Comparison of ENCODE assay signal across 20 cellular contexts in genomic region chr10:34178196-34178595, GRCh38.
"Had no signal": no experiment of that assay in that cellular context is flagged by ENCODE, and none has a peak within 500 bp of the region (broad histone marks: within the 10 kb centered on the region; RNA-seq: fewer than 3 reads in every experiment).

No MANE protein-coding gene starts in this region.

- H3K9me3 Mint-ChIP-seq: dendritic cell treated with granulocyte-macrophage colony-stimulating factor and Interleukin-4, amounts not matched to agents 40 ng/mL and 50 ng/mL, for 4 days; natural killer cell treated with Interleukin-12 subunit alpha and Interleukin-12 subunit beta and Interleukin-15 and Interleukin-18, amount 100 ng/mL, for 72 hours; stimulated activated naive CD8-positive, alpha-beta T cell treated with anti-CD3 and anti-CD28 coated beads, Interleukin-15, amount 100 ng/mL, for 72 hours had no signal

- H3K4me1 Mint-ChIP-seq: stimulated activated naive B cell treated with anti-CD40 and anti-IgM and Interleukin-4, amounts not matched to agents 10 μg/mL and 1 μg/mL and 100 μg/mL, for 72 hours; stimulated activated naive CD8-positive, alpha-beta T cell treated with anti-CD3 and anti-CD28 coated beads, Interleukin-15, amount 100 ng/mL, for 72 hours had no signal

- H3K9me3 ChIP-seq: sigmoid colon, testis, transverse colon had no signal

- H3K4me2 ChIP-seq: hepatocyte had no signal

- H3K27ac ChIP-seq: hepatocyte, sigmoid colon, skin epidermis, testis, transverse colon had no signal

- ATAC-seq: left lobe of liver; natural killer cell treated with Interleukin-12 subunit alpha and Interleukin-12 subunit beta and Interleukin-15 and Interleukin-18, amount 100 ng/mL, for 72 hours; stimulated activated naive B cell treated with anti-CD40 and anti-IgM and Interleukin-4, amounts not matched to agents 10 μg/mL and 1 μg/mL and 100 μg/mL, for 72 hours; stimulated activated naive CD8-positive, alpha-beta T cell treated with anti-CD3 and anti-CD28 coated beads, Interleukin-15, amount 100 ng/mL, for 72 hours had no signal

- H3K4me3 ChIP-seq: hepatocyte, sigmoid colon, skin epidermis, testis, transverse colon had no signal

- H2AFZ ChIP-seq: hepatocyte had no signal

- H3K36me3 ChIP-seq: sigmoid colon, transverse colon had no signal

- H3K27me3 Mint-ChIP-seq: dendritic cell treated with granulocyte-macrophage colony-stimulating factor and Interleukin-4, amounts not matched to agents 40 ng/mL and 50 ng/mL, for 4 days; stimulated activated naive B cell treated with anti-CD40 and anti-IgM and Interleukin-4, amounts not matched to agents 10 μg/mL and 1 μg/mL and 100 μg/mL, for 72 hours had no signal

- DNase-seq: cerebellar nuclear complex; effector CD4-positive, alpha-beta T cell; foreskin melanocyte; head of caudate nucleus; islet precursor cell; mammary epithelial cell; midbrain; posterior cingulate gyrus; sigmoid colon; stimulated activated CD4-positive, alpha-beta T cell treated with anti-CD3 and anti-CD28 coated beads, Interleukin-2, amount 100 ng/mL, for 24 hours; stimulated activated CD4-positive, alpha-beta T cell treated with anti-CD3 and anti-CD28 coated beads, Interleukin-4, amount 100 ng/mL, for 4 hours; stimulated activated naive B cell treated with anti-CD40 and anti-IgM and Interleukin-4, amounts not matched to agents 10 μg/mL and 1 μg/mL and 100 μg/mL, for 72 hours; stimulated activated naive CD8-positive, alpha-beta T cell treated with anti-CD3 and anti-CD28 coated beads, Interleukin-15, amount 100 ng/mL, for 72 hours; testis; transverse colon had no signal

- H3K4me1 ChIP-seq: testis had no signal

- H3K27ac Mint-ChIP-seq: dendritic cell treated with granulocyte-macrophage colony-stimulating factor and Interleukin-4, amounts not matched to agents 40 ng/mL and 50 ng/mL, for 4 days; natural killer cell treated with Interleukin-12 subunit alpha and Interleukin-12 subunit beta and Interleukin-15 and Interleukin-18, amount 100 ng/mL, for 72 hours; stimulated activated naive B cell treated with anti-CD40 and anti-IgM and Interleukin-4, amounts not matched to agents 10 μg/mL and 1 μg/mL and 100 μg/mL, for 72 hours; stimulated activated naive CD8-positive, alpha-beta T cell treated with anti-CD3 and anti-CD28 coated beads, Interleukin-15, amount 100 ng/mL, for 72 hours had no signal

- H3K36me3 Mint-ChIP-seq: natural killer cell treated with Interleukin-12 subunit alpha and Interleukin-12 subunit beta and Interleukin-15 and Interleukin-18, amount 100 ng/mL, for 72 hours; stimulated activated naive B cell treated with anti-CD40 and anti-IgM and Interleukin-4, amounts not matched to agents 10 μg/mL and 1 μg/mL and 100 μg/mL, for 72 hours had no signal

- H3K27me3 ChIP-seq: hepatocyte, sigmoid colon, testis, transverse colon had no signal

- H3K4me3 Mint-ChIP-seq: dendritic cell treated with granulocyte-macrophage colony-stimulating factor and Interleukin-4, amounts not matched to agents 40 ng/mL and 50 ng/mL, for 4 days; natural killer cell treated with Interleukin-12 subunit alpha and Interleukin-12 subunit beta and Interleukin-15 and Interleukin-18, amount 100 ng/mL, for 72 hours; stimulated activated naive B cell treated with anti-CD40 and anti-IgM and Interleukin-4, amounts not matched to agents 10 μg/mL and 1 μg/mL and 100 μg/mL, for 72 hours; stimulated activated naive CD8-positive, alpha-beta T cell treated with anti-CD3 and anti-CD28 coated beads, Interleukin-15, amount 100 ng/mL, for 72 hours had no signal
